In the genomic region with DNA sequence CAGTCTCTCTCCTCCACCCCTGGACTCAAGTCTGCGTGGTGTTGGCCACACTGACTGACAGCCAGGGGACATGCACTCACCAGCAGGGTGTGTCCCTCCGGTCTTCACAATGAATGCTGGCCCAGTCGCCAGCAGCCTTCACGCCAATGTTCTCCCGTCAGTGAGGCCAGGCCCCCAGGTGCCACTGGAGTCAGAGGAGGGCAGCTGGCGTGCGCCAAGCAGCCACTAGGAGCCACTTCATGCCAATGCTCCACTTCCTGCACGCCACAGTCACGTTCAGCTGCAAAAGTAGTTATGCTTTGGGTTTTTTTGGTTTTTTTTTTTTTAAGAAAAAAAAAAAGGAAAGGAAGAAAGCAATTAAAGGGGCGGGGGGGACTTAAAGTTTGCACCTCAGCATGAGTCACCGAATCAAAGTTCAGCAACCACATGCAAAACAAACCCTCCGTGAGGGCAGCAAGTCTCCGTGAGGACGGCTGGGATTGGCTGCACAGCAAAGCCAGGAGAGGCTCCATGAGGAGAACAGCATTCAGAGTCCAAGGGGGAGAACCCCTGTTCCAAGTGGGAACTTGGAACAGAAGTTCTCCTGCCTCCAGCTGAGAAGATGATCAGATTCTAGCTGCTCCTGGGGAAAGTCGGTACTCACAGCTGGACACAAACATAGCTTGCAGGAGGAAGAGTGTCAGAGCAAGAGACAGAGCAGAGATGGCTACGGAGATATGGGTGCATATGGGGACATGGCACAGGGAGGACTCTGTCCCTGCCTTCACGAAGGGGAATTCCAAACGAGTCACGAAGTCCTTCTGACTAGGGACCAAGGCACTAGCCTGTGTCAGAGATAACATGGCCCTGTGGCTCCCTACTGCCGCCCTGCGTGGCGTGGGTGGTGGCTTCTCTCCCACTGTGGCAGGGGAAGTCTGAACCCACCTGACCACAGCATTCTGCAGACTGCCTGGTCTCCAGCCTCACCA, we compare ENCODE assay signal across 8 cellular contexts. TPM values are rescaled to one million over a fixed set of nuclear protein-coding genes. Genes with fewer than 3 reads are reported as not detected.
DNase-seq lines count a peak whose midpoint lies in the region; ATAC-seq lines count a peak whose summit lies in the region.

A gene (minus strand): TSS at position 282 of the 968 bp plus-strand sequence. CDS start 10,471 bp downstream, outside the sequence.

- H3K9ac ChIP-seq in adipocyte (ENCODE audit: low read length): no peak within 1 kb of the TSS

- peaks cover 25% of the 10 kb centered on the region for H3K36me3 Mint-ChIP-seq in T-cell

- H3K27ac Mint-ChIP-seq in T-cell: peak within 1 kb of the TSS; percentile 99

- peak within 1 kb of the TSS; percentile 50 for H3K4me3 ChIP-seq in adipocyte (ENCODE audit: low read length)

- CTCF ChIA-PET in T-cell (lab: Charles Lee): interaction anchor here (0.5 to 2.6 kb wide), 19 partner anchors 10 to 1020 kb away, joined by 3 to 23 read pairs (median 5); a partner anchor contains a TSS

- no peaks in the 10 kb centered on the region for H3K36me3 ChIP-seq in adipocyte (ENCODE audit: control insufficient read depth, insufficient read depth, low read length, severe bottlenecking)

- no peaks in the 10 kb centered on the region for H3K27me3 Mint-ChIP-seq in T-cell

- H3K9me3 ChIP-seq in adipocyte (ENCODE audit: control insufficient read depth, low read length): no peaks in the 10 kb centered on the region

- peaks cover 17% of the 10 kb centered on the region for H3K4me1 ChIP-seq in adipocyte (ENCODE audit: control insufficient read depth, insufficient read depth, low read length)

- DNase-seq in NCI-H2227 (lab: John Stamatoyannopoulos, UW; ENCODE audit: unreplicated experiment) (peak; percentile 2), NCI-H2227 treated with DMSO at 0.1 percent for 48 hours (lab: John Stamatoyannopoulos, UW) (no peak), T-cell (peak; percentile 60 to 86 (median 79)), adipocyte (ENCODE audit: low read depth) (peak; percentile 18), lung microvascular endothelial cell (ENCODE audit: low read depth in 2 of 2) (peak; percentile 19 to 25), putamen (ENCODE audit: low spot score) (no peak)
- DNase-seq in stimulated activated naive CD4-positive, alpha-beta T cell treated with Interleukin-2 at 50 U/mL for 16 hours (lab: John Stamatoyannopoulos, UW): peak; percentile 83

- POLR2A ChIA-PET in T-cell (lab: Charles Lee): interaction anchor here (0.5 to 3.0 kb wide), 8 partner anchors 10 to 259 kb away, joined by 3 to 42 read pairs (median 5); a partner anchor contains a TSS

- no peaks in the 10 kb centered on the region for H3K9me3 Mint-ChIP-seq in T-cell

- H3K4me1 Mint-ChIP-seq in T-cell: peaks cover 55 to 60% (median 58%) of the 10 kb centered on the region in 3 donors

- peak within 1 kb of the TSS; percentile 85 to 92 (median 91) for H3K4me3 Mint-ChIP-seq in T-cell

- peaks cover 3% of the 10 kb centered on the region for H3K27me3 ChIP-seq in adipocyte (replicated peaks; ENCODE audit: control insufficient read depth, insufficient read depth, low read length)

- ATAC-seq in HG03139 (IDR thresholded peaks at IDR 0.05; ENCODE audit: unreplicated experiment) (peak; percentile 34), T-cell (replicated peaks in 1 of 4) (peak; percentile 77 to 83 (median 79))

RNA-seq across cellular contexts. Expression of the gene that starts here (rescaled TPM):
- total RNA-seq in T-cell (100 to 1,000 TPM in 3 of 5 donors, 10 to 100 TPM in 2; 48.2 to 117 (median 107) TPM), lung microvascular endothelial cell (not detected in 2 replicates)

Comparison
In these comparisons a context has a peak if more than half of its experiments do, and no peak if none do; other contexts are left out.
1. RNA of the gene that starts here (total RNA-seq): 48.2 to 117 TPM in T-cell; not detected in lung microvascular endothelial cell; every median in the first group is over 10 times any median in the second.
2. DNase-seq: peak in NCI-H2227 (single experiment), T-cell (34 of 34), adipocyte (single experiment) and stimulated activated naive CD4-positive, alpha-beta T cell treated with Interleukin-2 at 50 U/mL for 16 hours (single experiment); none in NCI-H2227 treated with DMSO at 0.1 percent for 48 hours (single experiment) and putamen (single experiment).
3. Peak in DNase-seq in lung microvascular endothelial cell; RNA of the gene not detected or under 1 TPM.